In the genomic region with DNA sequence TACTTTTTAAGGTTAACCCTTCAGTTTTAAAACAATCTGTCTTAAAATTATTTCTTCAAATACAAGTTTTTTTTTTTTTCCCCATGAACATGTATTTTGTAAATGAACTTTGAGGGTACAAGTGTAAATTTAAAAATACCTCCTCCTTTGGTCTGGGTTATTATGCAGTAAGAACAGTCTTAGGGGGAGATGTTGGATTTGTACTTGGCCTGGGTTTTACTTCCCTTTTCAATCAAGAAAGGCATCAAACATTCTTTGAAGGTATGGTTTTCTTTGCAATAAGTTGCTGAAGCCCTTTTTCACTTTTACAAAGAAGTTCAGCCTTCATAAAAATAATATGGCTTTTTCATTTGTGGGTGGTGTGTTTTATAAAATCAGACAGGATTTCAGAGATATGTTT, we compare ENCODE assay signal across 10 cellular contexts.
"Had no signal": no experiment of that assay in that cellular context is flagged by ENCODE, and none has a peak within 500 bp of the region (broad histone marks: within the 10 kb centered on the region; RNA-seq: fewer than 3 reads in every experiment).

No MANE protein-coding gene starts in this region.

- ATAC-seq: foreskin keratinocyte, heart left ventricle had no signal

- H3K27ac Mint-ChIP-seq: activated naive CD4-positive, alpha-beta T cell treated with anti-CD3 and anti-CD28 coated beads, Interleukin-2, amount 10 ng/mL, durations not matched to agents 7 days and 5 days; activated T-helper 2 cell treated with anti-CD3 and anti-CD28 coated beads, Interferon-gamma antibody, Interleukin-2, Interleukin-4, amounts not matched to agents 10 μg/mL and 5 μg/mL and 100 μg/mL, durations not matched to agents 14 hours and 24 hours and 36 hours had no signal

- DNase-seq: activated naive CD4-positive, alpha-beta T cell treated with anti-CD3 and anti-CD28 coated beads, Interleukin-2, amount 10 ng/mL, durations not matched to agents 7 days and 5 days; adrenal gland; foreskin keratinocyte; heart left ventricle; mammary epithelial cell; sigmoid colon; stimulated activated CD4-positive, alpha-beta T cell treated with anti-CD3 and anti-CD28 coated beads, Interleukin-12 subunit alpha, Interleukin-12 subunit beta, amount 100 ng/mL, for 4 hours; stimulated activated naive CD4-positive, alpha-beta T cell treated with Interleukin-2 at 50 U/mL for 16 hours; upper lobe of left lung had no signal

- H3K4me3 Mint-ChIP-seq: activated naive CD4-positive, alpha-beta T cell treated with anti-CD3 and anti-CD28 coated beads, Interleukin-2, amount 10 ng/mL, durations not matched to agents 7 days and 5 days had no signal

- H3K9me3 Mint-ChIP-seq: activated naive CD4-positive, alpha-beta T cell treated with anti-CD3 and anti-CD28 coated beads, Interleukin-2, amount 10 ng/mL, durations not matched to agents 7 days and 5 days; activated T-helper 2 cell treated with anti-CD3 and anti-CD28 coated beads, Interferon-gamma antibody, Interleukin-2, Interleukin-4, amounts not matched to agents 10 μg/mL and 5 μg/mL and 100 μg/mL, durations not matched to agents 14 hours and 24 hours and 36 hours had no signal
